8 cellular contexts compared by ENCODE assay signal in the genomic region with DNA sequence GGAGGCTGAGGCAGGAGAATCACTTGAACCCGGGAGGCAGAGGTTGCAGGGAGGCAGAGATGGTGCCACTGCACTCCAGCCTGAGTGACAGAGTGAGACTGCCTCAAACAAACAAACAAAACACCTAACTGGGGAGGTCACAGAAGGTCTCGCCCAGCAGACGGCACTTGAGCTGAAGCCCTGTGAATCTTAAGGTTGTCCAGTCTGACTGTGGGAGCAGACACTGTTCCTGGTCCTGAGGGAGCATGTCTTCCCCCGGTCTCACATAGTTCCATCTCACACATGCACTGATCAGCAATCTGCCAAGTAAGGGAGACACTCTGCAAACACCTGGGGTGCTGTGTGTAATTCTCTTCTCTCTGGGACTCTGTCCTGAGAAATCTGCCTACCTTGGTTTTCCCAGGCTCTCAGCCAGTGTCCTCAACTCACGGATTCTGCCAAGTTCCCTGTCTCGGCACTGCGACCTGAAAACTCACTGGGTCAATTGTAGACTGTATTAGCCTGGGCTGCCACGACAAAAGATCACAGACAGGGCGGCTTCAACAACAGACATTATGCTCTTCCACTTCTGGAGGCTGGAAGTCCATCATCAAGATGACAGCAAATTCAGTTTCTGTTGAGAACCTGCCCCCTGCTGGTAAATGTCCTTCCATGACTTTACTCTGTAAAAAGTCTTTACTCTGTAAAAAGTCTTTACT.
DNase-seq lines count a peak whose midpoint lies in the region; ATAC-seq and TF ChIP-seq lines count a peak whose summit lies in the region.

No MANE protein-coding gene starts in this region.

- no peaks in the 10 kb centered on the region for H3K4me1 Mint-ChIP-seq in Caco-2 (ENCODE audit: low read depth, unreplicated experiment)

- H3K4me1 ChIP-seq in Caco-2 (peaks cover 10% of the 10 kb centered on the region), HCT116 (ENCODE audit: control insufficient read depth in 1 of 2, insufficient read depth in 2 of 2, low read length in 2 of 2) (peaks cover 8 to 23% of the 10 kb centered on the region in 2 experiments; a peak in 3 of 4 replicates)

- H3K4me3 Mint-ChIP-seq in Caco-2 (ENCODE audit: unreplicated experiment), result no peak overlapping the region

- H3K9me3 Mint-ChIP-seq in Caco-2 (ENCODE audit: unreplicated experiment), result no peaks in the 10 kb centered on the region

- H3K36me3 ChIP-seq in Caco-2 (ENCODE audit: control insufficient read depth, insufficient read depth, low read length), result no peaks in the 10 kb centered on the region
- H3K36me3 ChIP-seq in HCT116 (ENCODE audit: control insufficient read depth in 1 of 2, insufficient read depth in 2 of 2, low read length in 2 of 2), result no peaks in the 10 kb centered on the region

- CTCF ChIA-PET in Caco-2 (lab: Charles Lee), result no interaction called here
- CTCF ChIA-PET in HCT116 (lab: Charles Lee), result interaction anchor here (1.4 to 2.9 kb wide), 5 partner anchors 248 to 644 kb away, joined by 3 to 9 read pairs (median 4); no protein-coding TSS in a partner anchor

- no peaks in the 10 kb centered on the region for H3K79me2 ChIP-seq in HCT116 (ENCODE audit: insufficient read depth, low read length)

- RAD21 ChIA-PET in HCT116 (lab: Charles Lee; ENCODE audit: low non-redundant PET in 1 of 2, low total read pairs in 2 of 2, uncharacterized antibody in 2 of 2, unreplicated experiment in 2 of 2), result interaction anchor here in 1 of 2 experiments (1.4 kb wide), 1 partner anchor 9 kb away, joined by 3 read pairs; no protein-coding TSS in a partner anchor

- intact Hi-C loops in Caco-2 (cut with micrococcal nuclease; ENCODE audit: unreplicated experiment) (loop anchor here (1.0 kb wide), 1 partner anchor 36 kb away; no protein-coding TSS in a partner anchor), HCT116 (cut with micrococcal nuclease) (no loop called here)

- TF ChIP-seq POLR2A in HCT116 (IDR thresholded peaks at IDR 0.05; ENCODE audit: borderline replicate concordance, extremely low read depth, insufficient read depth, insufficient read length), result no peak

- H2AFZ ChIP-seq in HCT116 (ENCODE audit: low read depth, low read length, poor library complexity, severe bottlenecking), result peak overlapping the region; percentile 78

- H3K36me3 Mint-ChIP-seq in Caco-2 (ENCODE audit: insufficient read depth, unreplicated experiment), result no peaks in the 10 kb centered on the region

- H4K20me1 ChIP-seq in HCT116 (ENCODE audit: insufficient read depth), result no peaks in the 10 kb centered on the region

- H3K4me3 ChIP-seq in Caco-2 (ENCODE audit: low read depth, low read length), result no peak overlapping the region
- no peak overlapping the region for H3K4me3 ChIP-seq in HCT116 (replicated peaks in 1 of 2; ENCODE audit: low read depth in 1 of 2, low read length in 2 of 2)
- no peak overlapping the region for H3K4me3 ChIP-seq in epithelial cell of esophagus (ENCODE audit: low read length)
- H3K4me3 ChIP-seq in retinal pigment epithelial cell (ENCODE audit: low read length), result no peak overlapping the region

- H3K9me3 ChIP-seq in Caco-2, result no peaks in the 10 kb centered on the region
- H3K9me3 ChIP-seq in HCT116 (ENCODE audit: control insufficient read depth in 1 of 2, insufficient read depth in 1 of 2, low read depth in 1 of 2, low read length in 2 of 2), result no peaks in the 10 kb centered on the region

- POLR2A ChIA-PET in Caco-2 (lab: Charles Lee), result no interaction called here
- POLR2A ChIA-PET in HCT116 (lab: Charles Lee), result no interaction called here

- H3K27ac ChIP-seq in HCT116 (ENCODE audit: low read depth, low read length), result no peak overlapping the region

- peak; percentile 71 for TF ChIP-seq RAD21 in HCT116 (IDR thresholded peaks at IDR 0.05; ENCODE audit: low read depth)

- no peak overlapping the region for H3K27ac Mint-ChIP-seq in Caco-2 (ENCODE audit: unreplicated experiment)

- no peaks in the 10 kb centered on the region for H3K27me3 ChIP-seq in Caco-2 (replicated peaks; ENCODE audit: control insufficient read depth, insufficient read depth, low read length)
- no peaks in the 10 kb centered on the region for H3K27me3 ChIP-seq in HCT116 (ENCODE audit: insufficient read depth, low read length)

- DNase-seq in Caco-2 (peak; percentile 42 to 56), HCT116 (ENCODE audit: low read depth, low spot score) (no peak), RPMI8226 (peak; percentile 65), epithelial cell of esophagus (ENCODE audit: low read depth) (peak; percentile 57), retinal pigment epithelial cell (ENCODE audit: low read depth) (no peak), SK-N-DZ (ENCODE audit: low spot score) (no peak)

- no peaks in the 10 kb centered on the region for H3K9me2 ChIP-seq in HCT116 (ENCODE audit: insufficient read depth)

- ATAC-seq in HCT116 (peak; percentile 64), HG02938 (IDR thresholded peaks at IDR 0.05; ENCODE audit: unreplicated experiment) (no peak), GM21723 (IDR thresholded peaks at IDR 0.05; ENCODE audit: unreplicated experiment) (no peak)

- no peak overlapping the region for H3K4me2 ChIP-seq in HCT116 (ENCODE audit: low read length)

- TF ChIP-seq CTCF in Caco-2 (IDR thresholded peaks at IDR 0.05; ENCODE audit: insufficient read depth in 1 of 2, low read depth in 1 of 2, low read length in 1 of 2, severe bottlenecking in 1 of 2, unreplicated experiment in 1 of 2) (peak; percentile 44 to 78), HCT116 (IDR thresholded peaks at IDR 0.05 in 2 of 3, conservative IDR thresholded peaks at IDR 0.05 in 1 of 3; ENCODE audit: borderline replicate concordance in 1 of 3, insufficient read depth in 1 of 3, low read depth in 2 of 3, low read length in 2 of 3) (peak; percentile 60 to 70 (median 66); a peak in 5 of 6 replicates), epithelial cell of esophagus (IDR thresholded peaks at IDR 0.05; ENCODE audit: insufficient read depth, low read depth, low read length, missing control alignments) (peak; percentile 44), retinal pigment epithelial cell (conservative IDR thresholded peaks at IDR 0.05; ENCODE audit: low read depth, low read length) (peak; percentile 63)

- no peaks in the 10 kb centered on the region for H3K27me3 Mint-ChIP-seq in Caco-2 (ENCODE audit: insufficient read depth, unreplicated experiment)

- BruUV-seq in Caco-2 (replicated peaks; lab: Mats Ljungman, UMichigan) (no TSS peak), HCT116 (replicated peaks; lab: Mats Ljungman, UMichigan) (no TSS peak)

- H3K9ac ChIP-seq in HCT116 (ENCODE audit: low read length), result no peak overlapping the region

TF ChIP-seq in HCT116, 20 proteins besides CTCF, POLR2A, EP300 and RAD21:
- no peak for TF ChIP-seq TCF7L2 (IDR thresholded peaks at IDR 0.05; ENCODE audit: borderline replicate concordance, extremely low read depth, insufficient read depth, insufficient read length)
- no peak for TF ChIP-seq ZFX (IDR thresholded peaks at IDR 0.05)
- TF ChIP-seq, protein P1, sequence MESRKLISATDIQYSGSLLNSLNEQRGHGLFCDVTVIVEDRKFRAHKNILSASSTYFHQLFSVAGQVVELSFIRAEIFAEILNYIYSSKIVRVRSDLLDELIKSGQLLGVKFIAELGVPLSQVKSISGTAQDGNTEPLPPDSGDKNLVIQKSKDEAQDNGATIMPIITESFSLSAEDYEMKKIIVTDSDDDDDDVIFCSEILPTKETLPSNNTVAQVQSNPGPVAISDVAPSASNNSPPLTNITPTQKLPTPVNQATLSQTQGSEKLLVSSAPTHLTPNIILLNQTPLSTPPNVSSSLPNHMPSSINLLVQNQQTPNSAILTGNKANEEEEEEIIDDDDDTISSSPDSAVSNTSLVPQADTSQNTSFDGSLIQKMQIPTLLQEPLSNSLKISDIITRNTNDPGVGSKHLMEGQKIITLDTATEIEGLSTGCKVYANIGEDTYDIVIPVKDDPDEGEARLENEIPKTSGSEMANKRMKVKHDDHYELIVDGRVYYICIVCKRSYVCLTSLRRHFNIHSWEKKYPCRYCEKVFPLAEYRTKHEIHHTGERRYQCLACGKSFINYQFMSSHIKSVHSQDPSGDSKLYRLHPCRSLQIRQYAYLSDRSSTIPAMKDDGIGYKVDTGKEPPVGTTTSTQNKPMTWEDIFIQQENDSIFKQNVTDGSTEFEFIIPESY (IDR thresholded peaks at IDR 0.05; ENCODE audit: extremely low read depth, insufficient replicate concordance, low read length), result no peak
- no peak for TF ChIP-seq CEBPB (IDR thresholded peaks at IDR 0.05; ENCODE audit: low read depth)
TF ChIP-seq in HCT116: peak in this region for 0.

Comparison
In these comparisons a context has a peak if more than half of its experiments do, and no peak if none do; other contexts are left out.
1. DNase-seq: peak in Caco-2 (2 of 2), RPMI8226 (single experiment) and epithelial cell of esophagus (single experiment); none in HCT116 (single experiment), retinal pigment epithelial cell (single experiment) and SK-N-DZ (single experiment).
2. Peak in every context shown above with its lines, with median percentiles within 50 percentile points of each other: CTCF ChIP-seq.